In genomic region chr1:1852619-1853414, GRCh38 we compare ENCODE assay signal across 16 cellular contexts. TPM values are rescaled to one million over a fixed set of nuclear protein-coding genes. Genes with fewer than 3 reads are reported as not detected.
DNase-seq lines count a peak whose midpoint lies in the region; ATAC-seq and TF ChIP-seq lines count a peak whose summit lies in the region.
"Had no signal": no experiment of that assay in that cellular context is flagged by ENCODE, and none has a peak within 500 bp of the region (broad histone marks: within the 10 kb centered on the region; RNA-seq: fewer than 3 reads in every experiment).

No MANE protein-coding gene starts in this region.

- no peak for ATAC-seq in activated T-cell treated with anti-CD3 and anti-CD28 coated beads, Interleukin-2, amount 50 U/mL, for 72 hours (replicated peaks in 1 of 2)
- ATAC-seq in GM19397 (IDR thresholded peaks at IDR 0.05; ENCODE audit: unreplicated experiment): no peak
- ATAC-seq: esophagus mucosa had no signal

- TF ChIP-seq CTCF in mesothelial cell of epicardium (IDR thresholded peaks at IDR 0.05; ENCODE audit: unreplicated experiment) (no peak), type B pancreatic cell (conservative IDR thresholded peaks at IDR 0.05) (no peak)

- peaks cover 50% of the 10 kb centered on the region for H3K4me1 Mint-ChIP-seq in activated T-cell treated with anti-CD3 and anti-CD28 coated beads, Interleukin-2, amount 50 U/mL, for 72 hours (ENCODE audit: low read depth)
- peaks cover 63% of the 10 kb centered on the region for H3K4me1 Mint-ChIP-seq in activated naive CD8-positive, alpha-beta T cell (ENCODE audit: low read depth)
- H3K4me1 Mint-ChIP-seq in mesothelial cell of epicardium (peaks cover 22% of the 10 kb centered on the region), type B pancreatic cell (ENCODE audit: unreplicated experiment) (peaks cover 33% of the 10 kb centered on the region)

- no peaks in the 10 kb centered on the region for H3K9me3 Mint-ChIP-seq in activated T-cell treated with anti-CD3 and anti-CD28 coated beads, Interleukin-2, amount 50 U/mL, for 72 hours
- no peaks in the 10 kb centered on the region for H3K9me3 Mint-ChIP-seq in activated naive CD8-positive, alpha-beta T cell (ENCODE audit: low read depth)
- H3K9me3 Mint-ChIP-seq in mesothelial cell of epicardium (no peaks in the 10 kb centered on the region), type B pancreatic cell (no peaks in the 10 kb centered on the region)
- H3K9me3 Mint-ChIP-seq: activated naive CD4-positive, alpha-beta T cell treated with anti-CD3 and anti-CD28 coated beads for 36 hours had no signal

- DNase-seq in activated T-cell treated with anti-CD3 and anti-CD28 coated beads, Interleukin-2, amount 50 U/mL, for 72 hours: no peak
- DNase-seq in activated T-cell treated with anti-CD3 and anti-CD28 coated beads, Interleukin-2, amount 50 U/mL, for 48 hours: no peak
- DNase-seq in mesothelial cell of epicardium (ENCODE audit: low spot score in 2 of 2, unreplicated experiment in 2 of 2) (no peak), type B pancreatic cell (ENCODE audit: extremely low spot score, unreplicated experiment) (no peak), SIG-M5 (lab: John Stamatoyannopoulos, UW) (no peak), NCI-H2171 treated with DMSO at 0.1 percent for 48 hours (lab: John Stamatoyannopoulos, UW) (no peak)
- DNase-seq: ACHN; activated CD4-positive, alpha-beta T cell treated with anti-CD3 and anti-CD28 coated beads, Interleukin-2, amount 50 U/mL, for 48 hours; activated naive CD4-positive, alpha-beta T cell treated with anti-CD3 and anti-CD28 coated beads for 36 hours; left cardiac atrium; MG63; NCI-H2081 treated with DMSO at 0.1 percent for 48 hours; small intestine had no signal

- peaks cover 3 to 11% of the 10 kb centered on the region in 2 donors for H3K36me3 Mint-ChIP-seq in activated T-cell treated with anti-CD3 and anti-CD28 coated beads, Interleukin-2, amount 50 U/mL, for 72 hours (ENCODE audit: insufficient read depth in 2 of 2)
- peaks cover 3% of the 10 kb centered on the region for H3K36me3 Mint-ChIP-seq in activated naive CD8-positive, alpha-beta T cell
- peaks cover 2% of the 10 kb centered on the region for H3K36me3 Mint-ChIP-seq in mesothelial cell of epicardium
- H3K36me3 Mint-ChIP-seq in type B pancreatic cell: peaks cover 10% of the 10 kb centered on the region

- H3K4me3 Mint-ChIP-seq in activated T-cell treated with anti-CD3 and anti-CD28 coated beads, Interleukin-2, amount 50 U/mL, for 72 hours: no peak overlapping the region
- H3K4me3 Mint-ChIP-seq in activated naive CD8-positive, alpha-beta T cell: no peak overlapping the region
- H3K4me3 Mint-ChIP-seq in mesothelial cell of epicardium: no peak overlapping the region
- no peak overlapping the region for H3K4me3 Mint-ChIP-seq in type B pancreatic cell
- H3K4me3 Mint-ChIP-seq: activated naive CD4-positive, alpha-beta T cell treated with anti-CD3 and anti-CD28 coated beads for 36 hours had no signal

- H3K27me3 Mint-ChIP-seq in activated T-cell treated with anti-CD3 and anti-CD28 coated beads, Interleukin-2, amount 50 U/mL, for 72 hours (ENCODE audit: low read depth): no peaks in the 10 kb centered on the region
- no peaks in the 10 kb centered on the region for H3K27me3 Mint-ChIP-seq in activated naive CD8-positive, alpha-beta T cell
- H3K27me3 Mint-ChIP-seq in mesothelial cell of epicardium (ENCODE audit: low read depth) (no peaks in the 10 kb centered on the region), type B pancreatic cell (no peaks in the 10 kb centered on the region)

- peak overlapping the region; percentile 4 for H3K27ac Mint-ChIP-seq in activated T-cell treated with anti-CD3 and anti-CD28 coated beads, Interleukin-2, amount 50 U/mL, for 72 hours
- peak overlapping the region; percentile 36 for H3K27ac Mint-ChIP-seq in activated naive CD8-positive, alpha-beta T cell
- H3K27ac Mint-ChIP-seq in mesothelial cell of epicardium (peak overlapping the region; percentile 22), type B pancreatic cell (peak overlapping the region; percentile 69)
- H3K27ac Mint-ChIP-seq: activated naive CD4-positive, alpha-beta T cell treated with anti-CD3 and anti-CD28 coated beads for 36 hours had no signal

RNA-seq across cellular contexts. Expression of gene GNB1, which starts 38.1 kb away (rescaled TPM):
- total RNA-seq in activated T-cell treated with anti-CD3 and anti-CD28 coated beads, Interleukin-2, amount 50 U/mL, for 72 hours: 100 to 1,000 TPM; 350 to 418 TPM
- 272 to 289 TPM (median 283 TPM) in 3 replicates for total RNA-seq in mesothelial cell of epicardium
- total RNA-seq in type B pancreatic cell (ENCODE audit: low replicate concordance): 279 and 297 TPM in 2 replicates

Comparison
In these comparisons a context has a peak if more than half of its experiments do, and no peak if none do; other contexts are left out.
1. H3K27ac Mint-ChIP-seq: peak in every context shown above with its lines; median percentile 69 in type B pancreatic cell; 36 in activated naive CD8-positive, alpha-beta T cell; 22 in mesothelial cell of epicardium; 4 in activated T-cell treated with anti-CD3 and anti-CD28 coated beads, Interleukin-2, amount 50 U/mL, for 72 hours.